In the genomic region with DNA sequence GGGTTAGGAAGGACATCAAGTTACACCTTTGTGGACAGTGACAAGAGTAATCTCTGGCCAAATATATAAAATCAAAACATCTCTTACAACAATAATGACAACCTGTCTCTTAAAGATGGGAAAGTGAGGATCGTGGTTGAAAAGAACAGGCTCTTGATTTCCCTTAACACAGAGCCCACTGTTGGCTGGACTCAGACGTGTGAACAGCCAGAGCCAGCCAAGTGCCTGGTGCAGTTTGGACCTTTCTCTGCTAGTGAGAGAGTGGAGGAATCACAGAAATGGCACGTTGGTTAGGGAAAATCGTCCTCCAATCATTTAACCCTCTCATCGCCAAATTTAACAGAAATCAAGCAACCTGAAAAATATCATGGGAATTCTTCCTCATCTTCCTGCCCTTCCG, we compare ENCODE assay signal across 7 cellular contexts.
"Had no signal": no experiment of that assay in that cellular context is flagged by ENCODE, and none has a peak within 500 bp of the region (broad histone marks: within the 10 kb centered on the region; RNA-seq: fewer than 3 reads in every experiment).

No MANE protein-coding gene starts in this region.

- H3K4me3 ChIP-seq: GM23338 had no signal

- H3K4me3 Mint-ChIP-seq: GM23338, H9, IgD-negative memory B cell had no signal

- DNase-seq: H9, HCEC 1CT, KBM-7 had no signal

- H3K36me3 Mint-ChIP-seq: IgD-negative memory B cell had no signal

- H3K27ac Mint-ChIP-seq: GM23338, H9, IgD-negative memory B cell had no signal

- H3K4me1 Mint-ChIP-seq: GM23338, H9, IgD-negative memory B cell had no signal

- H3K27ac ChIP-seq: HL-60, KMS-11 had no signal

- H3K9me3 Mint-ChIP-seq: GM23338, H9 had no signal
